In genomic region chr2:232438951-232439757, GRCh38 we compare ENCODE assay signal across 9 cellular contexts. TPM values are rescaled to one million over a fixed set of nuclear protein-coding genes. Genes with fewer than 3 reads are reported as not detected.
DNase-seq lines count a peak whose midpoint lies in the region; ATAC-seq and TF ChIP-seq lines count a peak whose summit lies in the region.
"Had no signal": no experiment of that assay in that cellular context is flagged by ENCODE, and none has a peak within 500 bp of the region (broad histone marks: within the 10 kb centered on the region; RNA-seq: fewer than 3 reads in every experiment).

No MANE protein-coding gene starts in this region.

- H3K36me3 ChIP-seq in KMS-11 (ENCODE audit: insufficient read depth): no peaks in the 10 kb centered on the region
- no peaks in the 10 kb centered on the region for H3K36me3 ChIP-seq in vagina

- H3K4me1 ChIP-seq in KMS-11 (ENCODE audit: low read depth, poor library complexity, severe bottlenecking) (no peaks in the 10 kb centered on the region), vagina (no peaks in the 10 kb centered on the region)

- TF ChIP-seq CTCF in C4-2B (conservative IDR thresholded peaks at IDR 0.05) (peak; percentile 69), KMS-11 (conservative IDR thresholded peaks at IDR 0.05; ENCODE audit: low read depth, low read length) (peak; percentile 56), vagina (IDR thresholded peaks at IDR 0.05) (peak in 1 of 3 experiments; percentile 29)

- H3K27me3 ChIP-seq in KMS-11 (ENCODE audit: insufficient read depth, low read depth) (no peaks in the 10 kb centered on the region), vagina (no peaks in the 10 kb centered on the region)

- no peak for TF ChIP-seq POLR2A in vagina (IDR thresholded peaks at IDR 0.05)

- H3K4me3 ChIP-seq in KMS-11 (IDR thresholded peaks at IDR 0.05; ENCODE audit: insufficient read depth, low read depth, low read length) (no peak overlapping the region), vagina (no peak overlapping the region)
- H3K4me3 ChIP-seq: skin epidermis had no signal

- no peaks in the 10 kb centered on the region for H4K20me1 ChIP-seq in KMS-11 (ENCODE audit: insufficient read depth)

- no peak overlapping the region for H3K27ac ChIP-seq in C4-2B
- no peak overlapping the region for H3K27ac ChIP-seq in KMS-11
- H3K27ac ChIP-seq in vagina: no peak overlapping the region
- H3K27ac ChIP-seq: skin epidermis had no signal

- no peaks in the 10 kb centered on the region for H3K9me3 ChIP-seq in vagina

- ATAC-seq in GM19397 (IDR thresholded peaks at IDR 0.05; ENCODE audit: unreplicated experiment) (no peak), HG02885 (IDR thresholded peaks at IDR 0.05; ENCODE audit: poor library complexity, unreplicated experiment) (no peak)

- peak; percentile 21 for DNase-seq in activated effector memory CD4-positive, alpha-beta T cell treated with Interleukin-2 at 50 U/mL for 16 hours
- DNase-seq in iPS-NIHi11 (ENCODE audit: low spot score) (peak; percentile 17), vagina (ENCODE audit: extremely low spot score in 2 of 2) (no peak)
- peak; percentile 15 for DNase-seq in stimulated activated CD8-positive, alpha-beta memory T cell treated with anti-CD3 and anti-CD28 coated beads, Interleukin-15, amount 100 ng/mL, for 1 hour (ENCODE audit: low read depth)

- no peak overlapping the region for H3K9ac ChIP-seq in KMS-11

- no peaks in the 10 kb centered on the region for H3K79me2 ChIP-seq in KMS-11 (ENCODE audit: insufficient read depth, low read depth)

- H2AFZ ChIP-seq in KMS-11 (ENCODE audit: low read depth): no peak overlapping the region

- intact Hi-C loops in vagina (cut with DNase I): loop anchor here (5.0 kb wide), 1 partner anchor 532 kb away; no protein-coding TSS in a partner anchor

- H3K4me2 ChIP-seq in KMS-11: no peak overlapping the region

RNA-seq across cellular contexts. Expression of gene ALPI, which starts 16.8 kb away (rescaled TPM):
- not detected for total RNA-seq in vagina

RNA-seq across cellular contexts. Expression of gene ALPG, which starts 32.5 kb away (rescaled TPM):
- not detected for total RNA-seq in vagina

RNA-seq across cellular contexts. Expression of gene ECEL1, which starts 48.5 kb away (rescaled TPM):
- total RNA-seq in vagina: not detected

Comparison
In these comparisons a context has a peak if more than half of its experiments do, and no peak if none do; other contexts are left out.
1. DNase-seq: peak in activated effector memory CD4-positive, alpha-beta T cell treated with Interleukin-2 at 50 U/mL for 16 hours (single experiment), iPS-NIHi11 (single experiment) and stimulated activated CD8-positive, alpha-beta memory T cell treated with anti-CD3 and anti-CD28 coated beads, Interleukin-15, amount 100 ng/mL, for 1 hour (single experiment); none in vagina (0 of 2).